ENCODE assay signal across 25 cellular contexts in genomic region chr2:177708660-177709328, GRCh38.
"Had no signal": no experiment of that assay in that cellular context is flagged by ENCODE, and none has a peak within 500 bp of the region (broad histone marks: within the 10 kb centered on the region; RNA-seq: fewer than 3 reads in every experiment).

No MANE protein-coding gene starts in this region.

- FAIRE-seq: astrocyte, endothelial cell of umbilical vein had no signal

- H3K4me1 ChIP-seq: breast epithelium, colonic mucosa, prostate gland, right atrium auricular region, thyroid gland, upper lobe of right lung had no signal

- H3K27me3 ChIP-seq: breast epithelium, colonic mucosa, dorsolateral prefrontal cortex, right atrium auricular region, thyroid gland, upper lobe of right lung had no signal

- ATAC-seq: activated T-cell treated with anti-CD3 and anti-CD28 coated beads, Interleukin-2, amount 50 U/mL, for 4 hours; effector memory CD8-positive, alpha-beta T cell; esophagus mucosa; natural killer cell; stimulated activated naive CD8-positive, alpha-beta T cell treated with anti-CD3 and anti-CD28 coated beads, Interleukin-15, Interleukin-2, amounts not matched to agents 100 U/mL and 50 U/mL, for 24 hours; upper lobe of right lung had no signal

- DNase-seq: activated CD4-positive, alpha-beta T cell treated with anti-CD3 and anti-CD28 coated beads for 4 hours; activated CD4-positive, alpha-beta T cell treated with anti-CD3 and anti-CD28 coated beads, Interleukin-2, amount 50 U/mL, for 48 hours; activated CD4-positive, CD25-positive, alpha-beta regulatory T cell; activated CD8-positive, alpha-beta memory T cell treated with anti-CD3 and anti-CD28 coated beads, Interleukin-2, amount 50 U/mL, for 48 hours; activated naive CD4-positive, alpha-beta T cell treated with Interleukin-2 at 50 U/mL for 16 hours; activated naive CD8-positive, alpha-beta T cell treated with anti-CD3 and anti-CD28 coated beads for 36 hours; activated T-cell treated with anti-CD3 and anti-CD28 coated beads, Interleukin-2, amount 50 U/mL, for 4 hours; colonic mucosa; effector memory CD8-positive, alpha-beta T cell; foreskin melanocyte; left ventricle myocardium inferior; mammary epithelial cell; natural killer cell; stimulated activated CD4-positive, alpha-beta T cell treated with anti-CD3 and anti-CD28 coated beads, Interleukin-12 subunit alpha, Interleukin-12 subunit beta, amount 100 ng/mL, for 4 hours; stimulated activated CD4-positive, alpha-beta T cell treated with anti-CD3 and anti-CD28 coated beads, Interleukin-4, amount 100 ng/mL, for 4 hours; stimulated activated naive CD8-positive, alpha-beta T cell treated with anti-CD3 and anti-CD28 coated beads, Interleukin-15, Interleukin-2, amounts not matched to agents 100 U/mL and 50 U/mL, for 24 hours; upper lobe of right lung had no signal

- H3K9me3 ChIP-seq: breast epithelium, colonic mucosa, left ventricle myocardium inferior, prostate gland, right atrium auricular region, thyroid gland, upper lobe of right lung had no signal

- H3K36me3 ChIP-seq: breast epithelium, colonic mucosa, left ventricle myocardium inferior, prostate gland, right atrium auricular region, thyroid gland, upper lobe of right lung had no signal

- H3K4me3 ChIP-seq: breast epithelium, colonic mucosa, left ventricle myocardium inferior, prostate gland, right atrium auricular region, thyroid gland, upper lobe of right lung had no signal

- H3K27ac ChIP-seq: breast epithelium, colonic mucosa, dorsolateral prefrontal cortex, left ventricle myocardium inferior, prostate gland, right atrium auricular region, thyroid gland, upper lobe of right lung had no signal
